Comparison of ENCODE assay signal across 32 cellular contexts in the genomic region with DNA sequence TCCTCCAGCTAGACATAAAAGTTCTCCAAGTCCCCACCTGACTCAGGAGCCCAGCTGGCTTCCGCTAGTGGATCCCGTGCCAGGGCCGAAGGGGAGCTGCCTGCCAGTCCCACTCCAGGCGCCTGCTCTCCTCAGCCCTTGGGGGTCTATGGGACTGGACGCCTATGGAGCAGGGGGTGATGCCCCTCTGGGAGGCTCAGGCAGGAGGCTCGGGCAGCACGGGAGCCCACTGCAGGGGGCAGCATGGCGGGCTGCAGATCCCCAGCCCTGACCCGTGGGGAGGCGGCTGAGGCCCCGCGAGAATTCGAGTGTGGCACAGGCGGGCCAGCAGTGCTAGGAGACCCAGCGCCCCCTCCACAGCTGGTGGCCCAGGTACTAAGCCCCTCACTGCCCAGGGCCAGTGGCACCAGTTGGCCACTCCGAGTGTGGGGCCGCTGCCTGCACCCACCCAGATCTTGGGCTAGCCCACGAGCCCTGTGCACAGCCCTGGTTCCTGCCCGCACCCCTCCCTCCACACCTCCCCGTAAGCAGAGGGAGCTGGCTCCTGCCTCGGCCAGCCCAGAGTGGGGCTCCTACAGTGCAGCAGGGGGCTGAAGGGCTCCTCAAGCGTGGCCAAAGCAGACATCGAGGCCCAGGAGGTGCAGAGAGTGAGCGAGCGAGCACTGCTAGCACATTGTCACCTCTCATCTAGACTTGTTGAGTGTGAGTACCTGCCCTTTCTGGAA.
DNase-seq lines count a peak whose midpoint lies in the region; ATAC-seq and TF ChIP-seq lines count a peak whose summit lies in the region.
"Had no signal": no experiment of that assay in that cellular context is flagged by ENCODE, and none has a peak within 500 bp of the region (broad histone marks: within the 10 kb centered on the region; RNA-seq: fewer than 3 reads in every experiment).

No MANE protein-coding gene starts in this region.

- no peak overlapping the region for H3K27ac Mint-ChIP-seq in stimulated activated memory B cell treated with anti-CD40 and anti-IgM and Interleukin-4, amounts not matched to agents 10 μg/mL and 1 μg/mL and 100 μg/mL, for 72 hours
- H3K27ac Mint-ChIP-seq: B cell; CD14-positive monocyte; CD4-positive, alpha-beta memory T cell; CD4-positive, alpha-beta T cell; CD8-positive, alpha-beta memory T cell; CD8-positive, alpha-beta T cell had no signal

- no peaks in the 10 kb centered on the region for H3K4me1 Mint-ChIP-seq in stimulated activated memory B cell treated with anti-CD40 and anti-IgM and Interleukin-4, amounts not matched to agents 10 μg/mL and 1 μg/mL and 100 μg/mL, for 72 hours
- no peaks in the 10 kb centered on the region for H3K4me1 Mint-ChIP-seq in activated T-cell treated with anti-CD3 and anti-CD28 coated beads, Interleukin-2, amount 50 U/mL, for 4 hours (ENCODE audit: low read depth)
- H3K4me1 Mint-ChIP-seq: B cell; CD14-positive monocyte; CD4-positive, alpha-beta memory T cell; CD4-positive, CD25-positive, alpha-beta regulatory T cell; CD8-positive, alpha-beta memory T cell had no signal

- TF ChIP-seq POLR2A in gastroesophageal sphincter (IDR thresholded peaks at IDR 0.05): no peak

- H3K36me3 Mint-ChIP-seq in stimulated activated memory B cell treated with anti-CD40 and anti-IgM and Interleukin-4, amounts not matched to agents 10 μg/mL and 1 μg/mL and 100 μg/mL, for 72 hours: no peaks in the 10 kb centered on the region
- no peaks in the 10 kb centered on the region for H3K36me3 Mint-ChIP-seq in activated T-cell treated with anti-CD3 and anti-CD28 coated beads, Interleukin-2, amount 50 U/mL, for 4 hours (ENCODE audit: insufficient read depth)
- H3K36me3 Mint-ChIP-seq: CD14-positive monocyte; CD4-positive, alpha-beta memory T cell; CD4-positive, CD25-positive, alpha-beta regulatory T cell; CD8-positive, alpha-beta memory T cell; CD8-positive, alpha-beta T cell had no signal

- H3K27me3 ChIP-seq in gastroesophageal sphincter (no peaks in the 10 kb centered on the region), upper lobe of right lung (no peaks in the 10 kb centered on the region)
- no peaks in the 10 kb centered on the region for H3K27me3 ChIP-seq in effector memory CD4-positive, alpha-beta T cell (replicated peaks; ENCODE audit: control insufficient read depth, insufficient read depth, low read length, poor library complexity, severe bottlenecking)
- H3K27me3 ChIP-seq: BE2C; BLaER1; BLaER1 treated with 17β-estradiol and CSF1 and Interleukin-3, amounts not matched to agents 10 nM and 100 nM had no signal

- ATAC-seq in gastroesophageal sphincter: peak; percentile 31
- peak; percentile 51 for ATAC-seq in stimulated activated memory B cell treated with anti-CD40 and anti-IgM and Interleukin-4, amounts not matched to agents 10 μg/mL and 1 μg/mL and 100 μg/mL, for 72 hours
- ATAC-seq in upper lobe of right lung: peak; percentile 38
- no peak for ATAC-seq in activated T-cell treated with anti-CD3 and anti-CD28 coated beads, Interleukin-2, amount 50 U/mL, for 4 hours
- ATAC-seq: A549; CD8-positive, alpha-beta T cell had no signal

- H3K9me3 ChIP-seq in gastroesophageal sphincter: peaks cover 0 to 9% (median 0%) of the 10 kb centered on the region in 3 donors
- H3K9me3 ChIP-seq in upper lobe of right lung: no peaks in the 10 kb centered on the region
- H3K9me3 ChIP-seq in effector memory CD4-positive, alpha-beta T cell (ENCODE audit: control insufficient read depth, low read length): no peaks in the 10 kb centered on the region
- H3K9me3 ChIP-seq: A549, BE2C had no signal

- TF ChIP-seq CTCF in gastroesophageal sphincter (IDR thresholded peaks at IDR 0.05) (no peak), upper lobe of right lung (IDR thresholded peaks at IDR 0.05) (no peak)

- H3K27ac ChIP-seq in gastroesophageal sphincter (no peak overlapping the region), upper lobe of right lung (no peak overlapping the region)
- H3K27ac ChIP-seq in effector memory CD4-positive, alpha-beta T cell (ENCODE audit: insufficient read depth, low read length, poor library complexity, severe bottlenecking): no peak overlapping the region
- H3K27ac ChIP-seq: 22Rv1; A549; BLaER1; BLaER1 treated with 17β-estradiol and CSF1 and Interleukin-3, amounts not matched to agents 10 nM and 100 nM; C4-2B had no signal

- TF ChIP-seq EP300 in gastroesophageal sphincter (IDR thresholded peaks at IDR 0.05): no peak

- DNase-seq in upper lobe of right lung (no peak), DMS53 (lab: John Stamatoyannopoulos, UW) (no peak)
- DNase-seq in effector memory CD4-positive, alpha-beta T cell: no peak
- DNase-seq in activated T-cell treated with anti-CD3 and anti-CD28 coated beads, Interleukin-2, amount 50 U/mL, for 4 hours: no peak
- DNase-seq: 8988T; ACHN; AML-193; BE2C; C1 segment of cervical spinal cord; Caco-2; Calu3; CD4-positive, alpha-beta memory T cell; CD4-positive, alpha-beta T cell; CD4-positive, CD25-positive, alpha-beta regulatory T cell; CD8-positive, alpha-beta memory T cell; CD8-positive, alpha-beta T cell; COR-L47; DMS 273 treated with DMSO at 0.1 percent for 48 hours; DMS153; DMS79; DMS79 treated with DMSO at 0.1 percent for 48 hours; DND-41; EL had no signal

- peaks cover 5% of the 10 kb centered on the region for H3K9me3 Mint-ChIP-seq in stimulated activated memory B cell treated with anti-CD40 and anti-IgM and Interleukin-4, amounts not matched to agents 10 μg/mL and 1 μg/mL and 100 μg/mL, for 72 hours
- H3K9me3 Mint-ChIP-seq in activated T-cell treated with anti-CD3 and anti-CD28 coated beads, Interleukin-2, amount 50 U/mL, for 4 hours: no peaks in the 10 kb centered on the region
- H3K9me3 Mint-ChIP-seq: CD4-positive, alpha-beta T cell; CD8-positive, alpha-beta memory T cell; CD8-positive, alpha-beta T cell had no signal

- H3K4me3 ChIP-seq in gastroesophageal sphincter (no peak overlapping the region), upper lobe of right lung (no peak overlapping the region)
- no peak overlapping the region for H3K4me3 ChIP-seq in effector memory CD4-positive, alpha-beta T cell (ENCODE audit: insufficient read depth, low read depth, low read length, poor library complexity, severe bottlenecking)
- H3K4me3 ChIP-seq: A549; BLaER1; BLaER1 treated with 17β-estradiol and CSF1 and Interleukin-3, amounts not matched to agents 10 nM and 100 nM had no signal

- no peaks in the 10 kb centered on the region for H3K4me1 ChIP-seq in gastroesophageal sphincter
- no peaks in the 10 kb centered on the region for H3K4me1 ChIP-seq in upper lobe of right lung
- no peaks in the 10 kb centered on the region for H3K4me1 ChIP-seq in effector memory CD4-positive, alpha-beta T cell (ENCODE audit: control insufficient read depth, insufficient read depth, low read length, poor library complexity, severe bottlenecking)
- H3K4me1 ChIP-seq: A549; BE2C; BLaER1; BLaER1 treated with 17β-estradiol and CSF1 and Interleukin-3, amounts not matched to agents 10 nM and 100 nM; Caco-2 had no signal

- H3K36me3 ChIP-seq in gastroesophageal sphincter (no peaks in the 10 kb centered on the region), upper lobe of right lung (no peaks in the 10 kb centered on the region)
- no peaks in the 10 kb centered on the region for H3K36me3 ChIP-seq in effector memory CD4-positive, alpha-beta T cell (ENCODE audit: control insufficient read depth, insufficient read depth, low read length)
- H3K36me3 ChIP-seq: BE2C; BLaER1; BLaER1 treated with 17β-estradiol and CSF1 and Interleukin-3, amounts not matched to agents 10 nM and 100 nM had no signal

- WGBS in gastroesophageal sphincter (ENCODE audit: low coverage in 1 of 2), 2 donors: 33 to 92% methylated on average over 1 to 4 of the region's 25 CpGs

- intact Hi-C loops in upper lobe of right lung (cut with DNase I): no loop called here

- H3K27me3 Mint-ChIP-seq in stimulated activated memory B cell treated with anti-CD40 and anti-IgM and Interleukin-4, amounts not matched to agents 10 μg/mL and 1 μg/mL and 100 μg/mL, for 72 hours: no peaks in the 10 kb centered on the region
- H3K27me3 Mint-ChIP-seq in activated T-cell treated with anti-CD3 and anti-CD28 coated beads, Interleukin-2, amount 50 U/mL, for 4 hours (ENCODE audit: low read depth): peaks cover 2% of the 10 kb centered on the region
- H3K27me3 Mint-ChIP-seq: B cell; CD4-positive, CD25-positive, alpha-beta regulatory T cell had no signal

- H3K4me3 Mint-ChIP-seq in stimulated activated memory B cell treated with anti-CD40 and anti-IgM and Interleukin-4, amounts not matched to agents 10 μg/mL and 1 μg/mL and 100 μg/mL, for 72 hours: no peak overlapping the region
- no peak overlapping the region for H3K4me3 Mint-ChIP-seq in activated T-cell treated with anti-CD3 and anti-CD28 coated beads, Interleukin-2, amount 50 U/mL, for 4 hours
- H3K4me3 Mint-ChIP-seq: B cell; CD14-positive monocyte; CD4-positive, alpha-beta memory T cell; CD4-positive, alpha-beta T cell; CD4-positive, CD25-positive, alpha-beta regulatory T cell; CD8-positive, alpha-beta memory T cell; CD8-positive, alpha-beta T cell had no signal

Comparison
In these comparisons a context has a peak if more than half of its experiments do, and no peak if none do; other contexts are left out.
1. ATAC-seq: peak in gastroesophageal sphincter (single experiment), stimulated activated memory B cell treated with anti-CD40 and anti-IgM and Interleukin-4, amounts not matched to agents 10 μg/mL and 1 μg/mL and 100 μg/mL, for 72 hours (single experiment) and upper lobe of right lung (single experiment); none in activated T-cell treated with anti-CD3 and anti-CD28 coated beads, Interleukin-2, amount 50 U/mL, for 4 hours (0 of 2).